In the genomic region with DNA sequence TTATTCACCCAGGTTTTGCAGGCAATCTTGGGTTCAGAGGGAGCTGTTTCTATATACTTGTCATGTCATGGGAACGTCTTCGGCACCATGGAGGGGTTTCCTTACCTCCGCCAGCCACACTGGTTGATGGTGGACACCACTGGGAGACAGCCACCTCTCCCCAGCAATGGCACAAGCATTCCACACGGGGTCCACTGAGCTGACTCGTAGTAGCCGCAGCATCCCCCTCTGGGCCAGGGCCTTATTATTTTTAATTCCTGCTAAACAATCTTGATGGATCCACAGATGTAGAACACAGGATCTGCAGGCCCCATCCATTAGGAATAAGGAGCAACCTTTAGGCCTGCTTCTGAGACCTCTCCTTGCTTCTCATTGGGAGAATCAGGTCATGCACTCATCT, we compare ENCODE assay signal across 30 cellular contexts.
"Had no signal": no experiment of that assay in that cellular context is flagged by ENCODE, and none has a peak within 500 bp of the region (broad histone marks: within the 10 kb centered on the region; RNA-seq: fewer than 3 reads in every experiment).

No MANE protein-coding gene starts in this region.

- H3K27ac Mint-ChIP-seq: activated naive CD4-positive, alpha-beta T cell treated with anti-CD3 and anti-CD28 coated beads for 36 hours; activated naive CD4-positive, alpha-beta T cell treated with anti-CD3 and anti-CD28 coated beads, Interleukin-2, amount 50 U/mL, for 72 hours; activated T-helper 1 cell treated with anti-CD3 and anti-CD28 coated beads, Interleukin-12 subunit alpha, Interleukin-12 subunit beta, Interleukin-2, Interleukin-4 antibody, amounts not matched to agents 30 ng/mL and 10 ng/mL and 1 ng/mL, durations not matched to agents 14 hours and 24 hours and 36 hours; brain had no signal

- H3K9me3 Mint-ChIP-seq: activated naive CD4-positive, alpha-beta T cell treated with anti-CD3 and anti-CD28 coated beads for 36 hours; activated T-cell treated with anti-CD3 and anti-CD28 coated beads, Interleukin-2, amount 50 U/mL, for 4 hours; activated T-helper 1 cell treated with anti-CD3 and anti-CD28 coated beads, Interleukin-12 subunit alpha, Interleukin-12 subunit beta, Interleukin-2, Interleukin-4 antibody, amounts not matched to agents 30 ng/mL and 10 ng/mL and 1 ng/mL, durations not matched to agents 14 hours and 24 hours and 36 hours; central memory CD8-positive, alpha-beta T cell had no signal

- H3K4me3 ChIP-seq: adrenal gland, K562, PC-9 had no signal

- H3K36me3 Mint-ChIP-seq: brain had no signal

- H3K27me3 ChIP-seq: adrenal gland had no signal

- H3K4me1 Mint-ChIP-seq: brain; central memory CD8-positive, alpha-beta T cell had no signal

- H2AFZ ChIP-seq: PC-9 had no signal

- H3K4me1 ChIP-seq: adrenal gland had no signal

- DNase-seq: activated CD4-positive, alpha-beta T cell treated with anti-CD3 and anti-CD28 coated beads for 1 hour; activated CD4-positive, alpha-beta T cell treated with anti-CD3 and anti-CD28 coated beads for 48 hours; activated CD4-positive, alpha-beta T cell treated with anti-CD3 and anti-CD28 coated beads, Interleukin-2, amount 50 U/mL, for 4 hours; activated CD4-positive, CD25-positive, alpha-beta regulatory T cell; activated gamma-delta T cell treated with Interleukin-2 at 50 U/mL for 16 hours; activated naive CD4-positive, alpha-beta T cell treated with anti-CD3 and anti-CD28 coated beads for 36 hours; activated T-cell treated with anti-CD3 and anti-CD28 coated beads for 4 hours; activated T-cell treated with anti-CD3 and anti-CD28 coated beads, Interleukin-2, amount 50 U/mL, for 4 hours; adrenal gland; NCI-H1092 treated with DMSO at 0.1 percent for 48 hours; NCI-H1417 treated with DMSO at 0.1 percent for 48 hours; NCI-H187 treated with DMSO at 0.1 percent for 48 hours; NCI-H2081; NCI-H345; NCI-H526; NCI-H748 treated with DMSO at 0.1 percent for 48 hours; NK-92 treated with Interleukin-12 subunit alpha and Interleukin-12 subunit beta, amount 100 ng/mL, for 24 hours; PC-9; SW 1271; T-helper 1 cell; T-helper 2 cell; T-helper 9 cell; WERI-Rb-1 had no signal

- ATAC-seq: activated naive CD4-positive, alpha-beta T cell treated with anti-CD3 and anti-CD28 coated beads, Interleukin-2, amount 50 U/mL, for 72 hours; activated T-cell treated with anti-CD3 and anti-CD28 coated beads, Interleukin-2, amount 50 U/mL, for 4 hours; K562; Right ventricle myocardium inferior had no signal

- H3K36me3 ChIP-seq: adrenal gland, WERI-Rb-1 had no signal

- H3K27ac ChIP-seq: adrenal gland, PC-9, RWPE1, WERI-Rb-1 had no signal

- H3K4me3 Mint-ChIP-seq: activated naive CD4-positive, alpha-beta T cell treated with anti-CD3 and anti-CD28 coated beads for 36 hours; activated T-cell treated with anti-CD3 and anti-CD28 coated beads, Interleukin-2, amount 50 U/mL, for 4 hours; activated T-helper 1 cell treated with anti-CD3 and anti-CD28 coated beads, Interleukin-12 subunit alpha, Interleukin-12 subunit beta, Interleukin-2, Interleukin-4 antibody, amounts not matched to agents 30 ng/mL and 10 ng/mL and 1 ng/mL, durations not matched to agents 14 hours and 24 hours and 36 hours; brain; central memory CD8-positive, alpha-beta T cell had no signal

- H3K4me2 ChIP-seq: PC-9 had no signal

- H3K9me3 ChIP-seq: adrenal gland had no signal
